25 cellular contexts compared by ENCODE assay signal in the genomic region with DNA sequence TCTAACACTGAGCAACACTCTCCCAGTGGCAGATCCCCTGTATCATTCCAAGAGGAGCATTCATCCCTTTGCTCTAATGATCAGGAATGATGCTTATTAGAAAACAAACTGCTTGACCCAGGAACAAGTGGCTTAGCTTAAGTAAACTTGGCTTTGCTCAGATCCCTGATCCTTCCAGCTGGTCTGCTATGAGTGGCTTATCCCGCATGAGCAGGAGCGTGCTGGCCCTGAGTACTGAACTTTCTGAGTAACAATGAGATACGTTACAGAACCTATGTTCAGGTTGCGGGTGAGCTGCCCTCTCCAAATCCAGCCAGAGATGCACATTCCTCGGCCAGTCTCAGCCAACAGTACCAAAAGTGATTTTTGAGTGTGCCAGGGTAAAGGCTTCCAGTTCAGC. TPM values are rescaled to one million over a fixed set of nuclear protein-coding genes. Genes with fewer than 3 reads are reported as not detected.
"Had no signal": no experiment of that assay in that cellular context is flagged by ENCODE, and none has a peak within 500 bp of the region (broad histone marks: within the 10 kb centered on the region; RNA-seq: fewer than 3 reads in every experiment).

No MANE protein-coding gene starts in this region.

- DNase-seq: dermis blood vessel endothelial cell; dorsolateral prefrontal cortex; effector CD4-positive, alpha-beta T cell; effector memory CD4-positive, alpha-beta T cell; esophagus squamous epithelium; foreskin fibroblast; foreskin melanocyte; gastrocnemius medialis; glutamatergic neuron; head of caudate nucleus; heart right ventricle; hippocampal formation; left cardiac atrium; left lung; left ventricle myocardium superior; lower lobe of right lung; mesenchymal stem cell; midbrain; naive thymus-derived CD4-positive, alpha-beta T cell had no signal

- H3K9me3 ChIP-seq: esophagus squamous epithelium, gastrocnemius medialis, heart right ventricle, left lung, lower lobe of right lung had no signal

- H3K4me3 ChIP-seq: coronary artery, dorsolateral prefrontal cortex, esophagus squamous epithelium, gastrocnemius medialis, heart right ventricle, left lung, lower lobe of right lung had no signal

- FAIRE-seq: colon, endothelial cell of umbilical vein, islet of Langerhans, keratinocyte had no signal

- H3K36me3 ChIP-seq: esophagus squamous epithelium, gastrocnemius medialis, heart right ventricle, left lung, lower lobe of right lung had no signal

- ATAC-seq: gastrocnemius medialis; heart right ventricle; left cardiac atrium; left lung; left ventricle myocardium superior; lower lobe of right lung; naive thymus-derived CD4-positive, alpha-beta T cell had no signal

- H3K27me3 ChIP-seq: gastrocnemius medialis, left lung had no signal

- H3K27ac ChIP-seq: coronary artery, dorsolateral prefrontal cortex, esophagus squamous epithelium, gastrocnemius medialis, heart right ventricle, left lung, lower lobe of right lung had no signal

- H3K4me1 ChIP-seq: esophagus squamous epithelium, gastrocnemius medialis, heart right ventricle, left lung, lower lobe of right lung had no signal

RNA-seq across cellular contexts. Expression of a gene that starts 29.7 kb away (rescaled TPM):
- total RNA-seq: epithelial cell of proximal tubule; gastrocnemius medialis; left ventricle myocardium superior; naive thymus-derived CD4-positive, alpha-beta T cell had no signal
- polyA plus RNA-seq: naive thymus-derived CD4-positive, alpha-beta T cell had no signal

RNA-seq across cellular contexts. Expression of a gene that starts 48.6 kb away (rescaled TPM):
- polyA plus RNA-seq: naive thymus-derived CD4-positive, alpha-beta T cell had no signal
